In genomic region chr4:56627375-56627774, GRCh38 we compare ENCODE assay signal across 16 cellular contexts. TPM values are rescaled to one million over a fixed set of nuclear protein-coding genes. Genes with fewer than 3 reads are reported as not detected.
DNase-seq lines count a peak whose midpoint lies in the region; ATAC-seq and TF ChIP-seq lines count a peak whose summit lies in the region.
"Had no signal": no experiment of that assay in that cellular context is flagged by ENCODE, and none has a peak within 500 bp of the region (broad histone marks: within the 10 kb centered on the region; RNA-seq: fewer than 3 reads in every experiment).

No MANE protein-coding gene starts in this region.

- intact Hi-C loops in sigmoid colon (cut with DNase I): no loop called here
- intact Hi-C loops in vagina (cut with DNase I): no loop called here

- H3K36me3 Mint-ChIP-seq in activated CD8-positive, alpha-beta memory T cell treated with anti-CD3 and anti-CD28 coated beads, Interleukin-2, amount 10 ng/mL, durations not matched to agents 7 days and 5 days: peaks cover 39% of the 10 kb centered on the region
- H3K36me3 Mint-ChIP-seq: CD4-positive, CD25-positive, alpha-beta regulatory T cell had no signal

- H3K9me3 ChIP-seq in sigmoid colon (peaks cover 0 to 7% (median 1%) of the 10 kb centered on the region in 4 donors), vagina (peaks cover 3% of the 10 kb centered on the region)

- H3K27me3 ChIP-seq in sigmoid colon (no peaks in the 10 kb centered on the region), vagina (no peaks in the 10 kb centered on the region)
- H3K27me3 ChIP-seq: BLaER1 treated with 17β-estradiol and CSF1 and Interleukin-3, amounts not matched to agents 10 nM and 100 nM had no signal

- TF ChIP-seq CTCF in sigmoid colon (IDR thresholded peaks at IDR 0.05) (no peak), vagina (IDR thresholded peaks at IDR 0.05) (no peak)

- no peak for TF ChIP-seq POLR2A in sigmoid colon (IDR thresholded peaks at IDR 0.05)
- no peak for TF ChIP-seq POLR2A in vagina (IDR thresholded peaks at IDR 0.05)

- H3K27ac ChIP-seq in sigmoid colon (peak overlapping the region in 3 of 4 donors; percentile 70 to 86 (median 84)), vagina (peak overlapping the region; percentile 10)
- H3K27ac ChIP-seq: BLaER1 treated with 17β-estradiol and CSF1 and Interleukin-3, amounts not matched to agents 10 nM and 100 nM; GM23248 had no signal

- WGBS in sigmoid colon, 2 donors: 79 to 92% methylated on average over 1 of the region's 1 CpG

- ATAC-seq in activated CD8-positive, alpha-beta memory T cell treated with anti-CD3 and anti-CD28 coated beads, Interleukin-2, amount 10 ng/mL, durations not matched to agents 7 days and 5 days: peak; percentile 82
- ATAC-seq in esophagus mucosa: peak; percentile 65
- ATAC-seq: HCT116 had no signal

- peak overlapping the region; percentile 67 for H3K27ac Mint-ChIP-seq in activated CD8-positive, alpha-beta memory T cell treated with anti-CD3 and anti-CD28 coated beads, Interleukin-2, amount 10 ng/mL, durations not matched to agents 7 days and 5 days
- H3K27ac Mint-ChIP-seq: CD4-positive, CD25-positive, alpha-beta regulatory T cell had no signal

- CTCF ChIA-PET in activated CD8-positive, alpha-beta memory T cell treated with anti-CD3 and anti-CD28 coated beads, Interleukin-2, amount 10 ng/mL, durations not matched to agents 7 days and 5 days (lab: Charles Lee): interaction anchor here (0.6 to 2.1 kb wide), 12 partner anchors 11 to 202 kb away, joined by 3 to 15 read pairs (median 4); no protein-coding TSS in a partner anchor

- H3K4me3 Mint-ChIP-seq in activated CD8-positive, alpha-beta memory T cell treated with anti-CD3 and anti-CD28 coated beads, Interleukin-2, amount 10 ng/mL, durations not matched to agents 7 days and 5 days: no peak overlapping the region
- H3K4me3 Mint-ChIP-seq: CD4-positive, CD25-positive, alpha-beta regulatory T cell had no signal

- H3K36me3 ChIP-seq in sigmoid colon (no peaks in the 10 kb centered on the region), vagina (no peaks in the 10 kb centered on the region)

- no peak for DNase-seq in activated CD8-positive, alpha-beta memory T cell treated with anti-CD3 and anti-CD28 coated beads, Interleukin-2, amount 10 ng/mL, durations not matched to agents 7 days and 5 days
- no peak for DNase-seq in activated CD8-positive, alpha-beta memory T cell treated with anti-CD3 and anti-CD28 coated beads, Interleukin-2, amount 50 U/mL, for 4 hours
- DNase-seq in sigmoid colon (no peak), vagina (ENCODE audit: extremely low spot score in 2 of 2) (no peak), cerebellar nuclear complex (lab: John Stamatoyannopoulos, UW) (no peak), activated T-cell treated with anti-CD3 and anti-CD28 coated beads for 4 hours (no peak)
- DNase-seq: ACHN; CD4-positive, CD25-positive, alpha-beta regulatory T cell; DMS 273 treated with DMSO at 0.1 percent for 48 hours had no signal

- H3K4me3 ChIP-seq in sigmoid colon (no peak overlapping the region), vagina (no peak overlapping the region)
- H3K4me3 ChIP-seq: BLaER1 treated with 17β-estradiol and CSF1 and Interleukin-3, amounts not matched to agents 10 nM and 100 nM; GM23248 had no signal

- H3K4me1 ChIP-seq in sigmoid colon (peaks cover 0 to 56% (median 28%) of the 10 kb centered on the region in 4 donors), vagina (peaks cover 24% of the 10 kb centered on the region)
- H3K4me1 ChIP-seq: BLaER1 treated with 17β-estradiol and CSF1 and Interleukin-3, amounts not matched to agents 10 nM and 100 nM had no signal

- no peaks in the 10 kb centered on the region for H3K27me3 Mint-ChIP-seq in activated CD8-positive, alpha-beta memory T cell treated with anti-CD3 and anti-CD28 coated beads, Interleukin-2, amount 10 ng/mL, durations not matched to agents 7 days and 5 days

- no peak for TF ChIP-seq EP300 in sigmoid colon (IDR thresholded peaks at IDR 0.05)

- H3K4me1 Mint-ChIP-seq in activated CD8-positive, alpha-beta memory T cell treated with anti-CD3 and anti-CD28 coated beads, Interleukin-2, amount 10 ng/mL, durations not matched to agents 7 days and 5 days: peaks cover 25% of the 10 kb centered on the region
- H3K4me1 Mint-ChIP-seq: CD4-positive, CD25-positive, alpha-beta regulatory T cell had no signal

- H3K9me3 Mint-ChIP-seq in activated CD8-positive, alpha-beta memory T cell treated with anti-CD3 and anti-CD28 coated beads, Interleukin-2, amount 10 ng/mL, durations not matched to agents 7 days and 5 days (ENCODE audit: low read depth): peaks cover 11% of the 10 kb centered on the region

RNA-seq across cellular contexts. Expression of gene HOPX, which starts 53.7 kb away (rescaled TPM):
- 100 to 1,000 TPM; 177 to 208 TPM for total RNA-seq in activated CD8-positive, alpha-beta memory T cell treated with anti-CD3 and anti-CD28 coated beads, Interleukin-2, amount 10 ng/mL, durations not matched to agents 7 days and 5 days
- total RNA-seq in esophagus mucosa (249 TPM), sigmoid colon (10 to 100 TPM; 24.7 to 57.9 (median 47.1) TPM), vagina (112 TPM)
- polyA plus RNA-seq in sigmoid colon: 1 to 10 TPM; 2.5 to 6.6 (median 6.4) TPM
- total RNA-seq: A172, Calu3, Daoy, GM23248 had no signal
- polyA plus RNA-seq: GM23248 had no signal
